8 cellular contexts compared by ENCODE assay signal in the genomic region with DNA sequence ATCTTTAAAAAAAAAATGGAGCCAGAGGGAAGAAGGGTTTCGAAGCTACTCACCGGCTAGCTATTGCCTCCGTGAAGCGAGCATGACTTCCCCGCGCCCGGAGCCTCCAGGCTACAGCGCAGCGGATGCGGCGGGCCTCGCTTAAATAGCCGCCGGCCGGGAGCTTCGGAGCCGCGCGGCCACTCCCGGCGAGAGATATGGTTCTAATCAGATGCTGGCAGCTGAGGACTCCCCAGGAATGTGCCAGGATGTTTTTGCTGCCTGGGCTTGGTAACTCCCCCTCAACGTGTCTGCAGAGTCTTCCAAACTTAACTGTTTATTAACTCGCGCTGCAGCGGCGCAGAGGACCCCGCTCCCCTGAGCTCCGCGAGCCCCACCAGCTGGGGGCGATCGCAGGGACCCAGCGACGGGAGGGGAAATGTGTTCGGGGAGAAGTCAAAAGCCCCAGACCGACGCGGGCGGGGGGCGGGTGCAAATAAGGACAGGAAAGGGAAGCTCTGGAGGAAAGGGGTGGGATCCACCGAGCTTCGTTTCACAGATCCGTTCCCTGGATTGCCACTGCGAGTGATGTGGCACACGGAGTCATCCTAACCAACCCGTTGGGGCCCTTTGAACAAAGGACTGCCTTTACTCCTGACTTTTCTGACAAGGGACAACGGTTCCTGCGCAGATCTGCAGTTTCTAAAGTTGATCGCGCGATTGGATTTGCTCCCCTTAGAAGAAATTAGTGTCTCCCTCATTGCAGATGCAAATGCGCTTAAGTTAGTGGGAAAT. TPM values are rescaled to one million over a fixed set of nuclear protein-coding genes. Genes with fewer than 3 reads are reported as not detected.
DNase-seq lines count a peak whose midpoint lies in the region; ATAC-seq and TF ChIP-seq lines count a peak whose summit lies in the region.

A gene (minus strand): TSS at position 230 of the 774 bp plus-strand sequence. CDS start 30,660 bp downstream, outside the sequence.

- H3K36me3 ChIP-seq in iPS-18a (ENCODE audit: control insufficient read depth, low read depth, low read length): no peaks in the 10 kb centered on the region
- H3K36me3 ChIP-seq in gastrocnemius medialis: no peaks in the 10 kb centered on the region

- ATAC-seq in gastrocnemius medialis: peak; percentile 64 to 77
- ATAC-seq in HG02840 (IDR thresholded peaks at IDR 0.05; ENCODE audit: low FRiP score, unreplicated experiment): no peak
- ATAC-seq in GM19035 (IDR thresholded peaks at IDR 0.05; ENCODE audit: unreplicated experiment): no peak

- H3K9me3 ChIP-seq in iPS-18a (ENCODE audit: control insufficient read depth, low read depth, low read length) (no peaks in the 10 kb centered on the region), gastrocnemius medialis (no peaks in the 10 kb centered on the region)

- TF ChIP-seq CTCF in VCaP (conservative IDR thresholded peaks at IDR 0.05) (peak; percentile 71), cardiac fibroblast (IDR thresholded peaks at IDR 0.05; ENCODE audit: low read depth, low read length) (peak; percentile 75), gastrocnemius medialis (IDR thresholded peaks at IDR 0.05 in 4 of 5, conservative IDR thresholded peaks at IDR 0.05 in 1 of 5) (peak; percentile 5 to 51 (median 34))

- H3K4me1 ChIP-seq in iPS-18a (ENCODE audit: control insufficient read depth, low read depth, low read length) (peaks cover 26% of the 10 kb centered on the region), gastrocnemius medialis (peaks cover 33 to 38% of the 10 kb centered on the region in 2 donors)

- peak within 1 kb of the TSS; percentile 75 to 80 for H3K4me3 ChIP-seq in cardiac fibroblast (replicated peaks in 1 of 2; ENCODE audit: low read depth in 2 of 2, low read length in 2 of 2)
- H3K4me3 ChIP-seq in iPS-18a (ENCODE audit: low read length): peak within 1 kb of the TSS; percentile 73
- peak within 1 kb of the TSS; percentile 52 to 71 (median 64) for H3K4me3 ChIP-seq in gastrocnemius medialis

- intact Hi-C loops in gastrocnemius medialis (cut with DNase I; ENCODE audit: low total_unique reads): loop anchor here (5.0 kb wide), 1 partner anchor 92 kb away; no protein-coding TSS in a partner anchor

- in situ Hi-C loops in gastrocnemius medialis (cut with MboI; ENCODE audit: low sequenced_read_pairs in 4 of 4): no loop called here

- H3K9ac ChIP-seq in iPS-18a (ENCODE audit: low read length): peak within 1 kb of the TSS; percentile 50

- TF ChIP-seq EP300 in Ishikawa (IDR thresholded peaks at IDR 0.05; ENCODE audit: borderline replicate concordance): no peak

- peak within 1 kb of the TSS; percentile 64 for H3K27ac ChIP-seq in VCaP
- no peak within 1 kb of the TSS for H3K27ac ChIP-seq in iPS-18a (ENCODE audit: low read length)
- peak within 1 kb of the TSS; percentile 75 to 83 (median 82) for H3K27ac ChIP-seq in gastrocnemius medialis

- peak; percentile 50 to 74 for TF ChIP-seq POLR2A in gastrocnemius medialis (IDR thresholded peaks at IDR 0.05)

- H3K27me3 ChIP-seq in iPS-18a (ENCODE audit: control insufficient read depth, insufficient read depth, low read length): peaks cover 26% of the 10 kb centered on the region
- peaks cover 0 to 14% (median 3%) of the 10 kb centered on the region in 3 donors for H3K27me3 ChIP-seq in gastrocnemius medialis

- peak; percentile 91 for DNase-seq in GM03348 (ENCODE audit: low spot score)
- peak; percentile 94 to 98 for DNase-seq in cardiac fibroblast (ENCODE audit: low read depth in 2 of 2)
- peak; percentile 59 to 76 for DNase-seq in gastrocnemius medialis

- no peak; the same call in 1 of the 2 replicates for TF ChIP-seq RAD21 in Ishikawa (IDR thresholded peaks at IDR 0.05; ENCODE audit: low read depth)

TF ChIP-seq in Ishikawa, 13 proteins besides CTCF, POLR2A, EP300 and RAD21:
- no peak for TF ChIP-seq FOXM1 (IDR thresholded peaks at IDR 0.05; ENCODE audit: borderline replicate concordance, low read depth)
- no peak for TF ChIP-seq EGR1 (IDR thresholded peaks at IDR 0.05)
- no peak for TF ChIP-seq YY1 (IDR thresholded peaks at IDR 0.05; ENCODE audit: low read depth)
- TF ChIP-seq TEAD4 (IDR thresholded peaks at IDR 0.05): peak; percentile 41; the same call in 1 of the 2 replicates
- peak; percentile 25; the same call in 1 of the 2 replicates for TF ChIP-seq TAF1 (IDR thresholded peaks at IDR 0.05; ENCODE audit: low read depth)
- TF ChIP-seq, protein P1, sequence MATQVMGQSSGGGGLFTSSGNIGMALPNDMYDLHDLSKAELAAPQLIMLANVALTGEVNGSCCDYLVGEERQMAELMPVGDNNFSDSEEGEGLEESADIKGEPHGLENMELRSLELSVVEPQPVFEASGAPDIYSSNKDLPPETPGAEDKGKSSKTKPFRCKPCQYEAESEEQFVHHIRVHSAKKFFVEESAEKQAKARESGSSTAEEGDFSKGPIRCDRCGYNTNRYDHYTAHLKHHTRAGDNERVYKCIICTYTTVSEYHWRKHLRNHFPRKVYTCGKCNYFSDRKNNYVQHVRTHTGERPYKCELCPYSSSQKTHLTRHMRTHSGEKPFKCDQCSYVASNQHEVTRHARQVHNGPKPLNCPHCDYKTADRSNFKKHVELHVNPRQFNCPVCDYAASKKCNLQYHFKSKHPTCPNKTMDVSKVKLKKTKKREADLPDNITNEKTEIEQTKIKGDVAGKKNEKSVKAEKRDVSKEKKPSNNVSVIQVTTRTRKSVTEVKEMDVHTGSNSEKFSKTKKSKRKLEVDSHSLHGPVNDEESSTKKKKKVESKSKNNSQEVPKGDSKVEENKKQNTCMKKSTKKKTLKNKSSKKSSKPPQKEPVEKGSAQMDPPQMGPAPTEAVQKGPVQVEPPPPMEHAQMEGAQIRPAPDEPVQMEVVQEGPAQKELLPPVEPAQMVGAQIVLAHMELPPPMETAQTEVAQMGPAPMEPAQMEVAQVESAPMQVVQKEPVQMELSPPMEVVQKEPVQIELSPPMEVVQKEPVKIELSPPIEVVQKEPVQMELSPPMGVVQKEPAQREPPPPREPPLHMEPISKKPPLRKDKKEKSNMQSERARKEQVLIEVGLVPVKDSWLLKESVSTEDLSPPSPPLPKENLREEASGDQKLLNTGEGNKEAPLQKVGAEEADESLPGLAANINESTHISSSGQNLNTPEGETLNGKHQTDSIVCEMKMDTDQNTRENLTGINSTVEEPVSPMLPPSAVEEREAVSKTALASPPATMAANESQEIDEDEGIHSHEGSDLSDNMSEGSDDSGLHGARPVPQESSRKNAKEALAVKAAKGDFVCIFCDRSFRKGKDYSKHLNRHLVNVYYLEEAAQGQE (IDR thresholded peaks at IDR 0.05; ENCODE audit: low read depth): no peak
- peak; percentile 63; the same call in 1 of the 2 replicates for TF ChIP-seq ZBTB7A (IDR thresholded peaks at IDR 0.05; ENCODE audit: low read depth)
- TF ChIP-seq, protein P2, sequence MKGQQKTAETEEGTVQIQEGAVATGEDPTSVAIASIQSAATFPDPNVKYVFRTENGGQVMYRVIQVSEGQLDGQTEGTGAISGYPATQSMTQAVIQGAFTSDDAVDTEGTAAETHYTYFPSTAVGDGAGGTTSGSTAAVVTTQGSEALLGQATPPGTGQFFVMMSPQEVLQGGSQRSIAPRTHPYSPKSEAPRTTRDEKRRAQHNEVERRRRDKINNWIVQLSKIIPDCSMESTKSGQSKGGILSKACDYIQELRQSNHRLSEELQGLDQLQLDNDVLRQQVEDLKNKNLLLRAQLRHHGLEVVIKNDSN (IDR thresholded peaks at IDR 0.05): no peak
- TF ChIP-seq NFIC (IDR thresholded peaks at IDR 0.05): no peak
- TF ChIP-seq CEBPB (IDR thresholded peaks at IDR 0.05): no peak
- TF ChIP-seq TCF12 (IDR thresholded peaks at IDR 0.05; ENCODE audit: low read depth): no peak
- TF ChIP-seq CREB1 (IDR thresholded peaks at IDR 0.05; ENCODE audit: low read depth): no peak
- TF ChIP-seq, protein P3, sequence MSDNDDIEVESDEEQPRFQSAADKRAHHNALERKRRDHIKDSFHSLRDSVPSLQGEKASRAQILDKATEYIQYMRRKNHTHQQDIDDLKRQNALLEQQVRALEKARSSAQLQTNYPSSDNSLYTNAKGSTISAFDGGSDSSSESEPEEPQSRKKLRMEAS (IDR thresholded peaks at IDR 0.05): 0 out of 2 replicates have a peak, but pooled peaks have one; percentile 27
TF ChIP-seq in Ishikawa: peak in this region for 4.

RNA-seq across cellular contexts. Expression of the gene that starts here (rescaled TPM):
- total RNA-seq in gastrocnemius medialis: 10 to 100 TPM in 3 of 4 donors, 1 to 10 TPM in 1; 7.2 to 18.5 (median 16.3) TPM

Comparison
In these comparisons a context has a peak if more than half of its experiments do, and no peak if none do; other contexts are left out.
1. ATAC-seq: peak in gastrocnemius medialis (2 of 2); none in HG02840 (single experiment) and GM19035 (single experiment).
2. Peak in every context shown above with its lines, with median percentiles within 50 percentile points of each other: DNase-seq, CTCF ChIP-seq and H3K4me3 ChIP-seq.